ENCODE assay signal across 8 cellular contexts in genomic region chr2:207625014-207625755, GRCh38. TPM values are rescaled to one million over a fixed set of nuclear protein-coding genes. Genes with fewer than 3 reads are reported as not detected.
A peak's percentile ranks its signal among the peaks of the same experiment; 100 is the strongest.
DNase-seq lines count a peak whose midpoint lies in the region; ATAC-seq and TF ChIP-seq lines count a peak whose summit lies in the region.

Gene METTL21A, minus strand, starts transcription at chr2:207625394. Its CDS starts 1,019 bp downstream, at chr2:207624375.

- H3K27ac ChIP-seq in HUES64 (ENCODE audit: low read depth, low read length) (peak within 1 kb of the TSS; percentile 94), OCI-LY3 (ENCODE audit: low read length) (peak within 1 kb of the TSS; percentile 89)

- peak; percentile 36; the same call in 1 of the 2 replicates for TF ChIP-seq CTCF in OCI-LY3 (IDR thresholded peaks at IDR 0.05; ENCODE audit: low read depth, low read length)

- H4K20me1 ChIP-seq in OCI-LY3 (ENCODE audit: insufficient read depth, low read length), result no peaks in the 10 kb centered on the region

- peak; percentile 80 for DNase-seq in DMS 273 treated with DMSO at 0.1 percent for 48 hours (lab: John Stamatoyannopoulos, UW)
- DNase-seq in activated CD8-positive, alpha-beta memory T cell treated with anti-CD3 and anti-CD28 coated beads, Interleukin-2, amount 50 U/mL, for 48 hours, result peak; percentile 94
- peak; percentile 69 for DNase-seq in epidermal melanocyte (ENCODE audit: insufficient read length, low spot score)
- peak; percentile 91 for DNase-seq in stimulated activated CD8-positive, alpha-beta memory T cell treated with anti-CD3 and anti-CD28 coated beads, Interleukin-4, amount 100 ng/mL, for 24 hours (ENCODE audit: low read depth)

- ATAC-seq in GM21515 (IDR thresholded peaks at IDR 0.05; ENCODE audit: unreplicated experiment), result peak; percentile 64

- peak within 1 kb of the TSS; percentile 91 for H3K4me2 ChIP-seq in OCI-LY3 (ENCODE audit: low read length)

- H3K4me3 ChIP-seq in HUES64 (ENCODE audit: low read length), result peak within 1 kb of the TSS; percentile 87
- peak within 1 kb of the TSS; percentile 83 for H3K4me3 ChIP-seq in OCI-LY3 (ENCODE audit: low read length)
- H3K4me3 ChIP-seq in mononuclear cell (ENCODE audit: low read length), result peak within 1 kb of the TSS; percentile 88

- H3K9me3 ChIP-seq in HUES64 (ENCODE audit: insufficient read depth, low read depth, low read length) (no peaks in the 10 kb centered on the region), OCI-LY3 (ENCODE audit: insufficient read depth, low read length) (no peaks in the 10 kb centered on the region), mononuclear cell (ENCODE audit: low read depth, low read length) (no peaks in the 10 kb centered on the region)

- H3K36me3 ChIP-seq in HUES64 (ENCODE audit: insufficient read depth, low read length) (peaks cover 31% of the 10 kb centered on the region), OCI-LY3 (replicated peaks; ENCODE audit: low read depth, low read length) (peaks cover 19% of the 10 kb centered on the region)

- H3K4me1 ChIP-seq in HUES64 (ENCODE audit: insufficient read depth, low read length) (no peaks in the 10 kb centered on the region), OCI-LY3 (ENCODE audit: low read length) (peaks cover 44% of the 10 kb centered on the region), mononuclear cell (ENCODE audit: insufficient read depth, low read length) (peaks cover 55% of the 10 kb centered on the region)

- WGBS in HUES64, result under 1% methylated on average over 79 of the region's 79 CpGs

- H3K79me2 ChIP-seq in OCI-LY3 (ENCODE audit: low read length), result peaks cover 27% of the 10 kb centered on the region

- H3K9ac ChIP-seq in HUES64 (ENCODE audit: low read depth, low read length) (peak within 1 kb of the TSS; percentile 87), OCI-LY3 (ENCODE audit: low read length) (peak within 1 kb of the TSS; percentile 91)

- peak within 1 kb of the TSS; percentile 53 for H2AFZ ChIP-seq in OCI-LY3 (ENCODE audit: low read depth, low read length)

- H3K27me3 ChIP-seq in HUES64 (ENCODE audit: insufficient read depth, low read length) (no peaks in the 10 kb centered on the region), OCI-LY3 (ENCODE audit: low read depth, low read length) (no peaks in the 10 kb centered on the region), mononuclear cell (ENCODE audit: insufficient read depth, low read length) (no peaks in the 10 kb centered on the region)

RNA-seq across cellular contexts. Expression of gene METTL21A, which starts in this region (rescaled TPM):
- 56.6 TPM for polyA plus RNA-seq in HUES64 (2013, experiment 1 of 2)
- polyA plus RNA-seq in HUES64 (2013, experiment 2 of 2), result 52.1 TPM
- total RNA-seq in mononuclear cell, result 13.2 TPM

Comparison
In these comparisons a context has a peak if more than half of its experiments do, and no peak if none do; other contexts are left out.
1. Peak in every context shown above with its lines: DNase-seq, ATAC-seq, H3K4me3 ChIP-seq and H3K27ac ChIP-seq.